ENCODE assay signal across 20 cellular contexts in the genomic region with DNA sequence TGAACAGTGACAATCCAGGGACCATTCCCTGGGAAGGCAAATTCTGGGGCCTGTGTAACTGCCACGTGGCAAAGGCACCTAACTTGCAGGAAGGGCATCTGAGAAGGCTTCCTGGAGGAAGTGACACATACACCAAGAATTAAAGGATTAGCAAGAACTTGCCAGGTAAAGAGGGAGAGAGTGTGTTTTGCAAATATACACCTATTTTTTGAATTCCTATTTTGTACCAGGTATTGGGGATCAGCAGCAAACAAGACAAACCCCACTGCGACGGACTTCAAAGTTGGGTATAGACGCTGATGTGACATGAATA.
"Had no signal": no experiment of that assay in that cellular context is flagged by ENCODE, and none has a peak within 500 bp of the region (broad histone marks: within the 10 kb centered on the region; RNA-seq: fewer than 3 reads in every experiment).

No MANE protein-coding gene starts in this region.

- ATAC-seq: gastrocnemius medialis; mucosa of descending colon; naive thymus-derived CD8-positive, alpha-beta T cell; psoas muscle; sciatic nerve; stimulated activated naive B cell treated with anti-CD40 and anti-IgM and Interleukin-4, amounts not matched to agents 10 μg/mL and 1 μg/mL and 100 μg/mL, for 72 hours; stimulated activated naive CD8-positive, alpha-beta T cell treated with anti-CD3 and anti-CD28 coated beads, Interleukin-15, amount 100 ng/mL, for 72 hours; upper lobe of right lung had no signal

- H3K4me3 Mint-ChIP-seq: immature natural killer cell; naive thymus-derived CD8-positive, alpha-beta T cell; stimulated activated naive B cell treated with anti-CD40 and anti-IgM and Interleukin-4, amounts not matched to agents 10 μg/mL and 1 μg/mL and 100 μg/mL, for 72 hours; stimulated activated naive CD8-positive, alpha-beta T cell treated with anti-CD3 and anti-CD28 coated beads, Interleukin-15, amount 100 ng/mL, for 72 hours had no signal

- H3K4me1 ChIP-seq: psoas muscle, spleen had no signal

- H3K27ac Mint-ChIP-seq: immature natural killer cell; naive thymus-derived CD8-positive, alpha-beta T cell; stimulated activated naive B cell treated with anti-CD40 and anti-IgM and Interleukin-4, amounts not matched to agents 10 μg/mL and 1 μg/mL and 100 μg/mL, for 72 hours; stimulated activated naive CD8-positive, alpha-beta T cell treated with anti-CD3 and anti-CD28 coated beads, Interleukin-15, amount 100 ng/mL, for 72 hours had no signal

- H3K4me3 ChIP-seq: gastrocnemius medialis, heart right ventricle, mucosa of descending colon, psoas muscle, spleen, testis, tibial nerve, upper lobe of right lung had no signal

- H3K27me3 ChIP-seq: gastrocnemius medialis, heart right ventricle, spleen, testis, tibial nerve, upper lobe of right lung had no signal

- H3K9me3 Mint-ChIP-seq: immature natural killer cell; naive thymus-derived CD8-positive, alpha-beta T cell; stimulated activated naive B cell treated with anti-CD40 and anti-IgM and Interleukin-4, amounts not matched to agents 10 μg/mL and 1 μg/mL and 100 μg/mL, for 72 hours; stimulated activated naive CD8-positive, alpha-beta T cell treated with anti-CD3 and anti-CD28 coated beads, Interleukin-15, amount 100 ng/mL, for 72 hours had no signal

- H3K4me1 Mint-ChIP-seq: immature natural killer cell; naive thymus-derived CD8-positive, alpha-beta T cell had no signal

- H3K27me3 Mint-ChIP-seq: stimulated activated naive CD8-positive, alpha-beta T cell treated with anti-CD3 and anti-CD28 coated beads, Interleukin-15, amount 100 ng/mL, for 72 hours had no signal

- H3K27ac ChIP-seq: gastrocnemius medialis, heart right ventricle, neutrophil, psoas muscle, spleen, testis, tibial nerve, upper lobe of right lung had no signal

- FAIRE-seq: kidney had no signal

- H3K36me3 ChIP-seq: gastrocnemius medialis, heart right ventricle, neutrophil, spleen, tibial nerve, upper lobe of right lung had no signal

- H3K9me3 ChIP-seq: gastrocnemius medialis, heart right ventricle, mucosa of descending colon, neutrophil, psoas muscle, spleen, testis, tibial nerve, upper lobe of right lung had no signal

- DNase-seq: central memory CD4-positive, alpha-beta T cell; cortex of kidney; gastrocnemius medialis; heart right ventricle; immature natural killer cell; kidney; mucosa of descending colon; naive thymus-derived CD8-positive, alpha-beta T cell; psoas muscle; spleen; stimulated activated CD4-positive, alpha-beta T cell treated with anti-CD3 and anti-CD28 coated beads, Interleukin-15, amount 100 ng/mL, for 24 hours; stimulated activated CD4-positive, alpha-beta T cell treated with anti-CD3 and anti-CD28 coated beads, Interleukin-1b, Interleukin-23, amount 100 ng/mL, for 48 hours; stimulated activated CD4-positive, alpha-beta T cell treated with anti-CD3 and anti-CD28 coated beads, Interleukin-4, amount 100 ng/mL, for 24 hours; stimulated activated naive B cell treated with anti-CD40 and anti-IgM and Interleukin-4, amounts not matched to agents 10 μg/mL and 1 μg/mL and 100 μg/mL, for 72 hours; stimulated activated naive CD8-positive, alpha-beta T cell treated with anti-CD3 and anti-CD28 coated beads, Interleukin-15, amount 100 ng/mL, for 72 hours; testis; upper lobe of right lung had no signal

- H3K36me3 Mint-ChIP-seq: immature natural killer cell; naive thymus-derived CD8-positive, alpha-beta T cell; stimulated activated naive B cell treated with anti-CD40 and anti-IgM and Interleukin-4, amounts not matched to agents 10 μg/mL and 1 μg/mL and 100 μg/mL, for 72 hours had no signal
